8 cellular contexts compared by ENCODE assay signal in genomic region chr1:36159614-36160387, GRCh38. TPM values are rescaled to one million over a fixed set of nuclear protein-coding genes. Genes with fewer than 3 reads are reported as not detected.
A peak's percentile ranks its signal among the peaks of the same experiment; 100 is the strongest.
DNase-seq lines count a peak whose midpoint lies in the region; FAIRE-seq and TF ChIP-seq lines count a peak whose summit lies in the region.

No MANE protein-coding gene starts in this region.

- H3K9me3 ChIP-seq in skeletal muscle tissue (ENCODE audit: control insufficient read depth in 3 of 3, low read length in 3 of 3) (no peaks in the 10 kb centered on the region), MG63 (no peaks in the 10 kb centered on the region)

- H3K4me1 ChIP-seq in skeletal muscle tissue (ENCODE audit: control insufficient read depth in 3 of 3, insufficient read depth in 3 of 3, low read length in 3 of 3), result peaks cover 62 to 67% (median 65%) of the 10 kb centered on the region in 3 donors

- CTCF ChIA-PET in activated CD4-positive, alpha-beta memory T cell treated with anti-CD3 and anti-CD28 coated beads for 36 hours (lab: Charles Lee), result interaction anchor here (1.1 to 7.0 kb wide), 5 partner anchors 9 to 126 kb away, joined by 3 to 110 read pairs (median 23); partner anchors contain the start of genes THRAP3 and TRAPPC3

- H3K4me1 Mint-ChIP-seq in activated CD4-positive, alpha-beta memory T cell treated with anti-CD3 and anti-CD28 coated beads for 36 hours (ENCODE audit: low read depth), result peaks cover 63% of the 10 kb centered on the region

- H3K9ac ChIP-seq in skeletal muscle tissue (ENCODE audit: low read depth in 1 of 3, low read length in 3 of 3), result peak overlapping the region; percentile 21 to 85 (median 68)

- H3K9me3 Mint-ChIP-seq in activated CD4-positive, alpha-beta memory T cell treated with anti-CD3 and anti-CD28 coated beads for 36 hours, result no peaks in the 10 kb centered on the region

- peaks cover 19% of the 10 kb centered on the region for H3K36me3 Mint-ChIP-seq in activated CD4-positive, alpha-beta memory T cell treated with anti-CD3 and anti-CD28 coated beads for 36 hours

- no peaks in the 10 kb centered on the region for H3K27me3 Mint-ChIP-seq in activated CD4-positive, alpha-beta memory T cell treated with anti-CD3 and anti-CD28 coated beads for 36 hours

- H3K4me3 Mint-ChIP-seq in activated CD4-positive, alpha-beta memory T cell treated with anti-CD3 and anti-CD28 coated beads for 36 hours, result peak overlapping the region; percentile 72

- intact Hi-C loops in activated CD4-positive, alpha-beta memory T cell treated with anti-CD3 and anti-CD28 coated beads for 36 hours (cut with micrococcal nuclease), result loop anchor here (5.0 to 10.0 kb wide), 3 partner anchors 298 to 1315 kb away; partner anchors contain the start of genes SFPQ and ZC3H12A
- intact Hi-C loops in head of caudate nucleus (cut with DNase I), result no loop called here

- peak overlapping the region; percentile 83 for H3K27ac ChIP-seq in skeletal muscle tissue (ENCODE audit: low read depth, low read length)

- POLR2A ChIA-PET in activated CD4-positive, alpha-beta memory T cell treated with anti-CD3 and anti-CD28 coated beads for 36 hours (lab: Charles Lee), result interaction anchor here (0.7 to 4.6 kb wide), 9 partner anchors 10 to 260 kb away, joined by 3 to 69 read pairs (median 3); partner anchors contain the start of genes SH3D21, THRAP3 and TRAPPC3

- H3K27ac Mint-ChIP-seq in activated CD4-positive, alpha-beta memory T cell treated with anti-CD3 and anti-CD28 coated beads for 36 hours, result peak overlapping the region; percentile 95

- TF ChIP-seq POLR2A in GM12891 (IDR thresholded peaks at IDR 0.05; ENCODE audit: low read depth, low read length), result no peak; the same call in 1 of the 2 replicates

- H3K36me3 ChIP-seq in skeletal muscle tissue (ENCODE audit: control insufficient read depth in 3 of 3, insufficient read depth in 3 of 3, low read length in 3 of 3) (peaks cover 4 to 5% (median 4%) of the 10 kb centered on the region in 3 donors), MG63 (peaks cover 53% of the 10 kb centered on the region)

- H3K27me3 ChIP-seq in skeletal muscle tissue (ENCODE audit: control insufficient read depth in 3 of 3, insufficient read depth in 3 of 3, low read length in 3 of 3), result no peaks in the 10 kb centered on the region
- no peaks in the 10 kb centered on the region for H3K27me3 ChIP-seq in MG63

- no peak for DNase-seq in GM12891 (ENCODE audit: insufficient read length, low spot score)
- peak; percentile 34 for DNase-seq in activated CD4-positive, alpha-beta memory T cell treated with anti-CD3 and anti-CD28 coated beads for 36 hours
- DNase-seq in head of caudate nucleus, result peak in 40 of 42 donors; percentile 42 to 90 (median 72)
- no peak for DNase-seq in SIG-M5 (lab: John Stamatoyannopoulos, UW)
- DNase-seq in DMS53 (lab: John Stamatoyannopoulos, UW), result no peak
- no peak for DNase-seq in HT-29 (ENCODE audit: low spot score)
- no peak for DNase-seq in MG63

- peak overlapping the region in 2 of 3 donors; percentile 27 to 29 for H3K4me3 ChIP-seq in skeletal muscle tissue (ENCODE audit: low read length in 3 of 3)
- H3K4me3 ChIP-seq in MG63, result no peak overlapping the region; the same call in 1 of the 2 replicates

- FAIRE-seq in GM12891 (lab: Jason Lieb, UNC), result no peak

TF ChIP-seq in GM12891, 5 proteins besides CTCF, POLR2A, EP300 and RAD21:
- TF ChIP-seq PAX5 (IDR thresholded peaks at IDR 0.05; ENCODE audit: insufficient read depth, low read length, severe bottlenecking), result no peak
- peak; percentile 88 for TF ChIP-seq POU2F2 (IDR thresholded peaks at IDR 0.05; ENCODE audit: low read depth, low read length)
- peak; percentile 20 for TF ChIP-seq POLR2AphosphoS5 (IDR thresholded peaks at IDR 0.05; ENCODE audit: low read depth, low read length)

RNA-seq across cellular contexts. Expression of gene MAP7D1, which starts 3.8 kb away (rescaled TPM):
- 37.9 TPM for polyA plus RNA-seq in GM12891 (2012; ENCODE audit: low read depth, missing spikeins)
- total RNA-seq in activated CD4-positive, alpha-beta memory T cell treated with anti-CD3 and anti-CD28 coated beads for 36 hours, result 100 to 1,000 TPM; 138 to 143 TPM
- total RNA-seq in skeletal muscle tissue, result 71.0 TPM
- 76.6 and 81.5 TPM in 2 replicates for total RNA-seq in HT-29 (2014; rRNA removed; shearing (Covaris generic))
- 104 and 154 TPM in 2 replicates for total RNA-seq in MG63 (2014; rRNA removed; shearing (Covaris generic); ENCODE audit: low replicate concordance)

RNA-seq across cellular contexts. Expression of gene TRAPPC3, which starts 10.5 kb away (rescaled TPM):
- polyA plus RNA-seq in GM12891 (2012; ENCODE audit: low read depth, missing spikeins), result 48.6 TPM
- total RNA-seq in activated CD4-positive, alpha-beta memory T cell treated with anti-CD3 and anti-CD28 coated beads for 36 hours, result 10 to 100 TPM; 56.7 to 56.8 TPM
- total RNA-seq in skeletal muscle tissue, result 30.3 TPM
- total RNA-seq in HT-29 (2014; rRNA removed; shearing (Covaris generic)), result 65.8 and 80.9 TPM in 2 replicates
- total RNA-seq in MG63 (2014; rRNA removed; shearing (Covaris generic); ENCODE audit: low replicate concordance), result 158 and 194 TPM in 2 replicates

RNA-seq across cellular contexts. Expression of gene COL8A2, which starts 34.8 kb away (rescaled TPM):
- polyA plus RNA-seq in GM12891 (2012; ENCODE audit: low read depth, missing spikeins), result 0.01 TPM
- not detected for total RNA-seq in activated CD4-positive, alpha-beta memory T cell treated with anti-CD3 and anti-CD28 coated beads for 36 hours
- total RNA-seq in skeletal muscle tissue, result 11.0 TPM
- total RNA-seq in HT-29 (2014; rRNA removed; shearing (Covaris generic)), result not detected in 2 replicates
- 0.99 and 1.4 TPM in 2 replicates for total RNA-seq in MG63 (2014; rRNA removed; shearing (Covaris generic); ENCODE audit: low replicate concordance)

Comparison
In these comparisons a context has a peak if more than half of its experiments do, and no peak if none do; other contexts are left out.
1. DNase-seq: peak in activated CD4-positive, alpha-beta memory T cell treated with anti-CD3 and anti-CD28 coated beads for 36 hours (single experiment) and head of caudate nucleus (40 of 42); none in GM12891 (single experiment), SIG-M5 (single experiment), DMS53 (single experiment), HT-29 (single experiment) and MG63 (single experiment).